ENCODE assay signal across 8 cellular contexts in the genomic region with DNA sequence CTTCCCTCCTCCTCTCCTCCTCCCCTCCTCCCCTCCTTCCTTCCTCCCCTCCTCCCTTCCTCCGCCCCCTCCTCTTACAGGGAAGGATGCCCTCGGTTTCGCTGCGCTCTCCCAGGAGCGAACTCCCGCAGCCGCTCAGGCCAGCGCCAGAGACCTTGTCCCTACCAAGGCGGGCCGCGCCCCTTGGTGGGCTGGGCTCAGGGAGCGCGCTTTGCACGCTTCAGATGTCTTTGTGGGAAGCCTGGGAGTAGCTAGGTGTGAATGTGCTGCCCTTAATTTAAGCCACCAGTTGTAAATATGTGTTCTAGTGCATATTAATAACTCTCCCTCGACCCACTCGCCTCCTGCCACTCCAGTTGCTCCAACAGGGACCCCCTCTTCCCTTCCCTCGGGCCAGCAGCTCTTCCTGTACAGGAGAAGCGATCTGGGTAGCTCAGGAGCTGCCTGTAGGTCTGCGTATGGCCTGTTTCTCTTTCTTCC. TPM values are rescaled to one million over a fixed set of nuclear protein-coding genes. Genes with fewer than 3 reads are reported as not detected.
DNase-seq lines count a peak whose midpoint lies in the region; ATAC-seq and TF ChIP-seq lines count a peak whose summit lies in the region.

No MANE protein-coding gene starts in this region.

- no peak for ATAC-seq in activated B cell treated with CpG ODN at 0.5 μM for 24 hours (ENCODE audit: low read depth)
- no peak for ATAC-seq in GM19035 (IDR thresholded peaks at IDR 0.05; ENCODE audit: unreplicated experiment)
- no peak for ATAC-seq in HG02884 (IDR thresholded peaks at IDR 0.05; ENCODE audit: unreplicated experiment)

- H2AFZ ChIP-seq in ACC112 (ENCODE audit: low read length, unreplicated experiment): peak overlapping the region; percentile 91

- H3K9me3 ChIP-seq in neutrophil: no peaks in the 10 kb centered on the region

- DNase-seq in HEK293T (ENCODE audit: extremely low spot score) (peak; percentile 61), activated B cell treated with CpG ODN at 0.5 μM for 24 hours (no peak), fibroblast of pulmonary artery (ENCODE audit: low read depth) (peak; percentile 39), G401 (ENCODE audit: low spot score) (no peak)

- in situ Hi-C loops in G401 (cut with HindIII; ENCODE audit: low sequenced_read_pairs): no loop called here

- intact Hi-C loops in activated B cell treated with CpG ODN at 0.5 μM for 24 hours (cut with micrococcal nuclease): no loop called here

- H3K27me3 ChIP-seq in ACC112 (ENCODE audit: insufficient read depth, low read length) (no peaks in the 10 kb centered on the region), neutrophil (peaks cover 55% of the 10 kb centered on the region)

- H3K4me3 Mint-ChIP-seq in activated B cell treated with CpG ODN at 0.5 μM for 24 hours: peak overlapping the region; percentile 73

- peaks cover 11% of the 10 kb centered on the region for H3K4me1 Mint-ChIP-seq in activated B cell treated with CpG ODN at 0.5 μM for 24 hours

- no peaks in the 10 kb centered on the region for H3K36me3 Mint-ChIP-seq in activated B cell treated with CpG ODN at 0.5 μM for 24 hours (ENCODE audit: low read depth)

- H3K36me3 ChIP-seq in ACC112 (ENCODE audit: insufficient read depth, low read length) (no peaks in the 10 kb centered on the region), neutrophil (no peaks in the 10 kb centered on the region)

- H3K4me1 ChIP-seq in ACC112 (ENCODE audit: control insufficient read depth, insufficient read depth, low read length, unreplicated experiment) (no peaks in the 10 kb centered on the region), neutrophil (ENCODE audit: control insufficient read depth in 1 of 2, insufficient read depth in 1 of 2, low read depth in 1 of 2, low read length in 1 of 2) (peaks cover 22 to 27% of the 10 kb centered on the region in 2 experiments)

- peak overlapping the region; percentile 83 for H3K4me3 ChIP-seq in ACC112 (ENCODE audit: low read depth, low read length)
- peak overlapping the region; percentile 62 for H3K4me3 ChIP-seq in fibroblast of pulmonary artery (replicated peaks; ENCODE audit: low read depth, low read length)
- peak overlapping the region; percentile 64 to 79 for H3K4me3 ChIP-seq in neutrophil (ENCODE audit: low read depth in 1 of 2, low read length in 1 of 2)

- POLR2A ChIA-PET in HEK293T (lab: Yijun Ruan, JAX) (interaction anchor here (0.7 to 3.0 kb wide), 8 partner anchors 10 to 162 kb away, joined by 3 to 12 read pairs (median 4); partner anchors contain the start of genes MAP3K9 and PCNX1), activated B cell treated with CpG ODN at 0.5 μM for 24 hours (lab: Charles Lee) (no interaction called here)

- CTCF ChIA-PET in HEK293T (lab: Yijun Ruan, JAX) (interaction anchor here (0.6 to 0.7 kb wide), 3 partner anchors 10 to 176 kb away, joined by 3 read pairs; no protein-coding TSS in a partner anchor), activated B cell treated with CpG ODN at 0.5 μM for 24 hours (lab: Charles Lee) (interaction anchor here (0.9 to 1.0 kb wide), 2 partner anchors 85 to 200 kb away, joined by 3 to 4 read pairs; partner anchors contain the start of gene PCNX1)

- H3K79me2 ChIP-seq in ACC112 (ENCODE audit: control insufficient read depth, insufficient read depth, low read length, unreplicated experiment): no peaks in the 10 kb centered on the region

- H3K27me3 Mint-ChIP-seq in activated B cell treated with CpG ODN at 0.5 μM for 24 hours: peaks cover 30% of the 10 kb centered on the region

- H3K27ac ChIP-seq in ACC112 (ENCODE audit: low read depth, low read length) (no peak overlapping the region), neutrophil (no peak overlapping the region)

- no peaks in the 10 kb centered on the region for H3K9me3 Mint-ChIP-seq in activated B cell treated with CpG ODN at 0.5 μM for 24 hours

- no peak overlapping the region for H3K27ac Mint-ChIP-seq in activated B cell treated with CpG ODN at 0.5 μM for 24 hours

- TF ChIP-seq CTCF in activated B cell treated with CpG ODN at 0.5 μM for 24 hours (IDR thresholded peaks at IDR 0.05) (no peak), fibroblast of pulmonary artery (IDR thresholded peaks at IDR 0.05; ENCODE audit: low read length, missing control alignments) (no peak), neutrophil (IDR thresholded peaks at IDR 0.05) (no peak)

TF ChIP-seq in HEK293T, 16 proteins besides CTCF, POLR2A, EP300 and RAD21:
- no peak for TF ChIP-seq LEF1 (IDR thresholded peaks at IDR 0.05; ENCODE audit: borderline replicate concordance)
- no peak for TF ChIP-seq CTBP1 (IDR thresholded peaks at IDR 0.05; ENCODE audit: borderline replicate concordance)
- TF ChIP-seq ZNF384 (IDR thresholded peaks at IDR 0.05): no peak
- TF ChIP-seq TARDBP (IDR thresholded peaks at IDR 0.05): no peak
- no peak for TF ChIP-seq FOXA1 (IDR thresholded peaks at IDR 0.05)
- TF ChIP-seq ARNT (IDR thresholded peaks at IDR 0.05): no peak
- no peak for TF ChIP-seq ELF4 (IDR thresholded peaks at IDR 0.05)
- TF ChIP-seq PKNOX1 (IDR thresholded peaks at IDR 0.05): no peak
- no peak for TF ChIP-seq HDGF (IDR thresholded peaks at IDR 0.05; ENCODE audit: borderline replicate concordance)
- TF ChIP-seq SP1 (IDR thresholded peaks at IDR 0.05): no peak
- no peak for TF ChIP-seq BHLHE40 (IDR thresholded peaks at IDR 0.05; ENCODE audit: borderline replicate concordance)
- TF ChIP-seq FOXK2 (IDR thresholded peaks at IDR 0.05): no peak
- no peak for TF ChIP-seq NFRKB (IDR thresholded peaks at IDR 0.05)
- TF ChIP-seq FOXM1 (IDR thresholded peaks at IDR 0.05; ENCODE audit: borderline replicate concordance): no peak
- TF ChIP-seq SUZ12 (IDR thresholded peaks at IDR 0.05): no peak
TF ChIP-seq in HEK293T: peak in this region for 0.

RNA-seq across cellular contexts. Expression of gene MAP3K9, which starts 13.4 kb away (rescaled TPM):
- 9.0 and 10.1 TPM in 2 replicates for total RNA-seq in activated B cell treated with CpG ODN at 0.5 μM for 24 hours
- total RNA-seq in G401 (2014; rRNA removed; shearing (Covaris generic)): 3.3 and 3.8 TPM in 2 replicates

Comparison
In these comparisons a context has a peak if more than half of its experiments do, and no peak if none do; other contexts are left out.
1. DNase-seq: peak in HEK293T (single experiment) and fibroblast of pulmonary artery (single experiment); none in activated B cell treated with CpG ODN at 0.5 μM for 24 hours (single experiment) and G401 (single experiment).
2. Peak in every context shown above with its lines, with median percentiles within 50 percentile points of each other: H3K4me3 ChIP-seq.